Comparison of ENCODE assay signal across 1 cellular context in genomic region chr16:57536306-57537193, GRCh38.
TF ChIP-seq lines count a peak whose summit lies in the region.

Gene CCDC102A, minus strand, starts transcription at chr16:57536571. Its CDS starts 7,394 bp downstream, at chr16:57529177.

TF ChIP-seq in HepG2, 621 proteins besides CTCF, POLR2A, EP300 and RAD21 (continued from another document and continues in another):
- no peak for TF ChIP-seq RERE (CRISPR knock-in tag; IDR thresholded peaks at IDR 0.05; ENCODE audit: low read depth)
- TF ChIP-seq ASH2L (IDR thresholded peaks at IDR 0.05; ENCODE audit: insufficient read length, low read depth, low read length), result peak; percentile 21
- TF ChIP-seq KDM4B (CRISPR knock-in tag; IDR thresholded peaks at IDR 0.05), result no peak
- TF ChIP-seq SMARCC2 (IDR thresholded peaks at IDR 0.05), result no peak
- TF ChIP-seq ZFP82 (CRISPR knock-in tag; IDR thresholded peaks at IDR 0.05; ENCODE audit: borderline replicate concordance), result peak; percentile 38; the same call in 1 of the 2 replicates
- 0 out of 2 replicates have a peak, but pooled peaks have one; percentile 86 for TF ChIP-seq ZNF703 (CRISPR knock-in tag; IDR thresholded peaks at IDR 0.05; ENCODE audit: borderline replicate concordance)
- TF ChIP-seq NR2C2 (CRISPR knock-in tag; IDR thresholded peaks at IDR 0.05; ENCODE audit: borderline replicate concordance), result no peak
- no peak for TF ChIP-seq ATF6 (CRISPR knock-in tag; conservative IDR thresholded peaks at IDR 0.05)
- TF ChIP-seq RORA (CRISPR knock-in tag; IDR thresholded peaks at IDR 0.05), result no peak
- TF ChIP-seq ZFP1 (CRISPR knock-in tag; IDR thresholded peaks at IDR 0.05), result no peak
- no peak for TF ChIP-seq ZNF230 (CRISPR knock-in tag; IDR thresholded peaks at IDR 0.05)
- no peak for TF ChIP-seq ZFP37 (CRISPR knock-in tag; IDR thresholded peaks at IDR 0.05; ENCODE audit: borderline replicate concordance)
- no peak for TF ChIP-seq KAT8 (CRISPR knock-in tag; IDR thresholded peaks at IDR 0.05)
- TF ChIP-seq HDAC1 (CRISPR knock-in tag; IDR thresholded peaks at IDR 0.05), result peak; percentile 42
- TF ChIP-seq ZNF362 (CRISPR knock-in tag; IDR thresholded peaks at IDR 0.05; ENCODE audit: borderline replicate concordance), result no peak
- TF ChIP-seq ZSCAN30 (CRISPR knock-in tag; IDR thresholded peaks at IDR 0.05), result no peak
- 0 out of 2 replicates have a peak, but pooled peaks have one; percentile 50 for TF ChIP-seq ETS1 (CRISPR knock-in tag; IDR thresholded peaks at IDR 0.05)
- TF ChIP-seq CCDC6 (CRISPR knock-in tag; IDR thresholded peaks at IDR 0.05), result peak; percentile 34; the same call in 1 of the 2 replicates
- no peak for TF ChIP-seq POGZ (CRISPR knock-in tag; IDR thresholded peaks at IDR 0.05)
- no peak for TF ChIP-seq RBM22 (optimal IDR thresholded peaks at IDR 0.05; ENCODE audit: low read length)
- no peak for TF ChIP-seq KLF12 (CRISPR knock-in tag; IDR thresholded peaks at IDR 0.05; ENCODE audit: borderline replicate concordance)
- no peak for TF ChIP-seq TBL1XR1 (IDR thresholded peaks at IDR 0.05; ENCODE audit: borderline replicate concordance, low read length, partially characterized antibody)
- no peak for TF ChIP-seq NR2F6 (IDR thresholded peaks at IDR 0.05)
- TF ChIP-seq NR2F6 (CRISPR knock-in tag; IDR thresholded peaks at IDR 0.05), result no peak
- no peak for TF ChIP-seq HMGXB3 (CRISPR knock-in tag; IDR thresholded peaks at IDR 0.05; ENCODE audit: borderline replicate concordance)
- TF ChIP-seq ATF3 (CRISPR knock-in tag; IDR thresholded peaks at IDR 0.05), result peak; percentile 42; the same call in 1 of the 2 replicates
- TF ChIP-seq ZNF850 (CRISPR knock-in tag; conservative IDR thresholded peaks at IDR 0.05), result no peak
- TF ChIP-seq CREB1 (IDR thresholded peaks at IDR 0.05), result no peak
- no peak for TF ChIP-seq CREB1 (CRISPR knock-in tag; IDR thresholded peaks at IDR 0.05)
- TF ChIP-seq ZNF616 (CRISPR knock-in tag; IDR thresholded peaks at IDR 0.05; ENCODE audit: low read depth), result no peak; the same call in 1 of the 2 replicates
- no peak for TF ChIP-seq ZFAT (CRISPR knock-in tag; conservative IDR thresholded peaks at IDR 0.05)
- TF ChIP-seq ZNF639 (CRISPR knock-in tag; conservative IDR thresholded peaks at IDR 0.05), result no peak
- no peak for TF ChIP-seq ZNF264 (CRISPR knock-in tag; IDR thresholded peaks at IDR 0.05)
- TF ChIP-seq ZNF3 (CRISPR knock-in tag; IDR thresholded peaks at IDR 0.05), result no peak
- TF ChIP-seq BRD4 (CRISPR knock-in tag; IDR thresholded peaks at IDR 0.05), result no peak
- no peak for TF ChIP-seq RFX3 (CRISPR knock-in tag; IDR thresholded peaks at IDR 0.05)
- TF ChIP-seq CBX5 (CRISPR knock-in tag; IDR thresholded peaks at IDR 0.05; ENCODE audit: borderline replicate concordance), result no peak
- TF ChIP-seq ATF7-NPFF (CRISPR knock-in tag; IDR thresholded peaks at IDR 0.05; ENCODE audit: low read depth), result no peak
- TF ChIP-seq KLF9 (CRISPR knock-in tag; IDR thresholded peaks at IDR 0.05; ENCODE audit: low read depth), result no peak
- TF ChIP-seq ZNF629 (CRISPR knock-in tag; conservative IDR thresholded peaks at IDR 0.05), result no peak; the same call in 1 of the 2 replicates
- TF ChIP-seq MLX (CRISPR knock-in tag; IDR thresholded peaks at IDR 0.05), result no peak
- TF ChIP-seq MAFG (CRISPR knock-in tag; IDR thresholded peaks at IDR 0.05), result no peak
- no peak for TF ChIP-seq ZBTB39 (CRISPR knock-in tag; IDR thresholded peaks at IDR 0.05)
- TF ChIP-seq ZIK1 (CRISPR knock-in tag; IDR thresholded peaks at IDR 0.05; ENCODE audit: borderline replicate concordance, low read depth), result no peak
- peak; percentile 37; the same call in 1 of the 2 replicates for TF ChIP-seq TAF1 (CRISPR knock-in tag; IDR thresholded peaks at IDR 0.05)
- 0 out of 2 replicates have a peak, but pooled peaks have one; percentile 40 for TF ChIP-seq ZNF691 (CRISPR knock-in tag; IDR thresholded peaks at IDR 0.05; ENCODE audit: borderline replicate concordance, low read depth)
- no peak for TF ChIP-seq CENPX (CRISPR knock-in tag; IDR thresholded peaks at IDR 0.05)
